1 cellular context compared by ENCODE assay signal in the genomic region with DNA sequence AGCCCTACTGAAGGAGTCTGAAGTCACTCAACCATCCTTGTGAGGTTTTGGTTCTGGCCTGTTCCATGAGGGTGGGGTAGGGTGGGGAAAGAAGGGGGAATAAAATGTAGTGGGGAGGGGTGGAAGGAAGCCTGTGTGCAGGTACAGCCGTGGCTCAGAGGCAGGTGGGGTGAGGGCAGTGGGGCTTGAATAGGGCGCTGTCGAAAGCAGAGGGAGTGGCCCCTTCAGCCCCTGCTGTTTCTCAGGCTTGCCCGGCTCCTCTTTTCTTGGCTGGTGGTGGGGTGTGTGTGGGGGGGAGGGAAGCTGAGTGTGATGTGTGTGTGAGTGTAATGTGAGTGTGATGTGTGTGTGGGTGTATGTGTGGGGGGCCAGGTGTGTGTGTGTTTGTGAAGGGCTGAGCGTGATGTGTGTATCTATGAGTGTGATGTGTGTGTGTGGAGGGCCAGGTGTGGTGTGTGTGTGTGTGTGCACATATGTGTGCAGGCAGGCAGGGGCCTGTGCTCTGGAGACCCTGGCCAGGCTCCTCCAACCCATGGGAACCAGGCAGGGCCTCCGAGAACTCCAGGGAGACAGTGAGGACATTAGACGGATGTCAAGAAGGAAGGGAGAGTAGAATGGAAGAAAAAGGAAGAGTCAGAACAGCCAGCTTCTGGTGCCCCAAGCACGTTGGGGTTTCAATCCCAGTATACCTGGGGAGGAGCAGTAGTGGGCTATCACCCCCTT.
TF ChIP-seq lines count a peak whose summit lies in the region.

No MANE protein-coding gene starts in this region.

TF ChIP-seq in IMR-90, 13 proteins besides CTCF, POLR2A, EP300 and RAD21 (continued from another document):
- TF ChIP-seq MAZ (IDR thresholded peaks at IDR 0.05; ENCODE audit: borderline replicate concordance, low read depth, low read length) (no peak), SMC3 (IDR thresholded peaks at IDR 0.05; ENCODE audit: low read depth, low read length) (no peak)
- TF ChIP-seq, protein P1, sequence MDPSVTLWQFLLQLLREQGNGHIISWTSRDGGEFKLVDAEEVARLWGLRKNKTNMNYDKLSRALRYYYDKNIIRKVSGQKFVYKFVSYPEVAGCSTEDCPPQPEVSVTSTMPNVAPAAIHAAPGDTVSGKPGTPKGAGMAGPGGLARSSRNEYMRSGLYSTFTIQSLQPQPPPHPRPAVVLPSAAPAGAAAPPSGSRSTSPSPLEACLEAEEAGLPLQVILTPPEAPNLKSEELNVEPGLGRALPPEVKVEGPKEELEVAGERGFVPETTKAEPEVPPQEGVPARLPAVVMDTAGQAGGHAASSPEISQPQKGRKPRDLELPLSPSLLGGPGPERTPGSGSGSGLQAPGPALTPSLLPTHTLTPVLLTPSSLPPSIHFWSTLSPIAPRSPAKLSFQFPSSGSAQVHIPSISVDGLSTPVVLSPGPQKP (IDR thresholded peaks at IDR 0.05; ENCODE audit: borderline replicate concordance, low read depth, low read length): no peak
